In genomic region chr11:72589802-72590761, GRCh38 we compare ENCODE assay signal across 8 cellular contexts.
DNase-seq lines count a peak whose midpoint lies in the region; ATAC-seq and TF ChIP-seq lines count a peak whose summit lies in the region.

No MANE protein-coding gene starts in this region.

- ATAC-seq in activated CD4-positive, alpha-beta T cell treated with anti-CD3 and anti-CD28 coated beads for 36 hours = peak; percentile 34
- peak; percentile 24 for ATAC-seq in effector memory CD8-positive, alpha-beta T cell (replicated peaks)
- ATAC-seq in natural killer cell treated with Interleukin-12 subunit alpha and Interleukin-12 subunit beta and Interleukin-15 and Interleukin-18, amount 100 ng/mL, for 72 hours = peak; percentile 42 to 54
- ATAC-seq in aorta (ENCODE audit: low FRiP score) (no peak), GM18505 (IDR thresholded peaks at IDR 0.05; ENCODE audit: unreplicated experiment) (no peak)

- 4 to 6% methylated on average over 67 to 74 of the region's 74 CpGs for WGBS in aorta, 2 donors

- H3K4me1 Mint-ChIP-seq in HFFc6 (ENCODE audit: low read depth) = no peaks in the 10 kb centered on the region
- peaks cover 32% of the 10 kb centered on the region for H3K4me1 Mint-ChIP-seq in activated CD4-positive, alpha-beta T cell treated with anti-CD3 and anti-CD28 coated beads for 36 hours
- peaks cover 36 to 37% of the 10 kb centered on the region in 2 donors for H3K4me1 Mint-ChIP-seq in effector memory CD8-positive, alpha-beta T cell (ENCODE audit: low read depth in 2 of 2)
- H3K4me1 Mint-ChIP-seq in natural killer cell treated with Interleukin-12 subunit alpha and Interleukin-12 subunit beta and Interleukin-15 and Interleukin-18, amount 100 ng/mL, for 72 hours (ENCODE audit: low read depth in 2 of 2) = peaks cover 33 to 38% of the 10 kb centered on the region in 2 donors

- no peaks in the 10 kb centered on the region for H3K36me3 Mint-ChIP-seq in HFFc6 (ENCODE audit: low read depth)
- H3K36me3 Mint-ChIP-seq in activated CD4-positive, alpha-beta T cell treated with anti-CD3 and anti-CD28 coated beads for 36 hours (ENCODE audit: low read depth) = no peaks in the 10 kb centered on the region
- H3K36me3 Mint-ChIP-seq in effector memory CD8-positive, alpha-beta T cell (ENCODE audit: insufficient read depth) = no peaks in the 10 kb centered on the region
- H3K36me3 Mint-ChIP-seq in natural killer cell treated with Interleukin-12 subunit alpha and Interleukin-12 subunit beta and Interleukin-15 and Interleukin-18, amount 100 ng/mL, for 72 hours = no peaks in the 10 kb centered on the region

- H3K27ac Mint-ChIP-seq in HFFc6 = no peak overlapping the region
- no peak overlapping the region for H3K27ac Mint-ChIP-seq in activated CD4-positive, alpha-beta T cell treated with anti-CD3 and anti-CD28 coated beads for 36 hours
- H3K27ac Mint-ChIP-seq in effector memory CD8-positive, alpha-beta T cell = peak overlapping the region in 1 of 2 donors; percentile 11
- H3K27ac Mint-ChIP-seq in natural killer cell treated with Interleukin-12 subunit alpha and Interleukin-12 subunit beta and Interleukin-15 and Interleukin-18, amount 100 ng/mL, for 72 hours = no peak overlapping the region

- no peak overlapping the region for H3K4me3 Mint-ChIP-seq in HFFc6
- peak overlapping the region; percentile 49 for H3K4me3 Mint-ChIP-seq in activated CD4-positive, alpha-beta T cell treated with anti-CD3 and anti-CD28 coated beads for 36 hours
- H3K4me3 Mint-ChIP-seq in effector memory CD8-positive, alpha-beta T cell = peak overlapping the region; percentile 80 to 87
- H3K4me3 Mint-ChIP-seq in natural killer cell treated with Interleukin-12 subunit alpha and Interleukin-12 subunit beta and Interleukin-15 and Interleukin-18, amount 100 ng/mL, for 72 hours = peak overlapping the region; percentile 55

- peaks cover 70% of the 10 kb centered on the region for H3K27me3 Mint-ChIP-seq in HFFc6 (ENCODE audit: insufficient read depth)
- peaks cover 42% of the 10 kb centered on the region for H3K27me3 Mint-ChIP-seq in activated CD4-positive, alpha-beta T cell treated with anti-CD3 and anti-CD28 coated beads for 36 hours
- peaks cover 38 to 87% of the 10 kb centered on the region in 2 donors for H3K27me3 Mint-ChIP-seq in effector memory CD8-positive, alpha-beta T cell
- peaks cover 49 to 57% of the 10 kb centered on the region in 2 donors for H3K27me3 Mint-ChIP-seq in natural killer cell treated with Interleukin-12 subunit alpha and Interleukin-12 subunit beta and Interleukin-15 and Interleukin-18, amount 100 ng/mL, for 72 hours

- in situ Hi-C loops in ACHN (cut with HindIII; ENCODE audit: low pct_ligation_motif_present, low pct_unique_long_range_greater_than_20kb, low sequenced_read_pairs) = no loop called here

- CTCF ChIA-PET in activated CD4-positive, alpha-beta T cell treated with anti-CD3 and anti-CD28 coated beads for 36 hours (lab: Charles Lee) = interaction anchor here (0.6 to 9.2 kb wide), 7 partner anchors 25 to 205 kb away, joined by 3 to 74 read pairs (median 4); no protein-coding TSS in a partner anchor

- H3K36me3 ChIP-seq in aorta (ENCODE audit: control insufficient read depth in 1 of 2, insufficient read depth in 2 of 2, low read length in 1 of 2) = no peaks in the 10 kb centered on the region

- no peaks in the 10 kb centered on the region for H3K9me3 Mint-ChIP-seq in HFFc6
- no peaks in the 10 kb centered on the region for H3K9me3 Mint-ChIP-seq in activated CD4-positive, alpha-beta T cell treated with anti-CD3 and anti-CD28 coated beads for 36 hours (ENCODE audit: low read depth)
- H3K9me3 Mint-ChIP-seq in effector memory CD8-positive, alpha-beta T cell = no peaks in the 10 kb centered on the region
- no peaks in the 10 kb centered on the region for H3K9me3 Mint-ChIP-seq in natural killer cell treated with Interleukin-12 subunit alpha and Interleukin-12 subunit beta and Interleukin-15 and Interleukin-18, amount 100 ng/mL, for 72 hours

- H3K27ac ChIP-seq in aorta (ENCODE audit: low read depth in 1 of 2, low read length in 2 of 2) = no peak overlapping the region

- H3K9me3 ChIP-seq in aorta (ENCODE audit: control insufficient read depth, low read length) = no peaks in the 10 kb centered on the region

- TF ChIP-seq POLR2A in GM18505 (IDR thresholded peaks at IDR 0.05; ENCODE audit: borderline replicate concordance, extremely low read depth, insufficient read depth, insufficient read length) = no peak

- intact Hi-C loops in activated CD4-positive, alpha-beta T cell treated with anti-CD3 and anti-CD28 coated beads for 36 hours (cut with DNase I, micrococcal nuclease) = loop anchor here in 1 of 2 experiments (1.0 to 10.0 kb wide), 3 partner anchors 53 to 255 kb away; no protein-coding TSS in a partner anchor
- intact Hi-C loops in aorta (cut with DNase I) = no loop called here

- no peaks in the 10 kb centered on the region for H3K4me1 ChIP-seq in aorta (ENCODE audit: control insufficient read depth in 1 of 2, insufficient read depth in 2 of 2, low read length in 2 of 2)

- POLR2A ChIA-PET in activated CD4-positive, alpha-beta T cell treated with anti-CD3 and anti-CD28 coated beads for 36 hours (lab: Charles Lee) = no interaction called here

- TF ChIP-seq CTCF in HFFc6 (IDR thresholded peaks at IDR 0.05) = peak; percentile 66

- H3K27me3 ChIP-seq in aorta (ENCODE audit: control insufficient read depth in 1 of 2, insufficient read depth in 2 of 2, low read length in 1 of 2) = no peaks in the 10 kb centered on the region

- H3K4me3 ChIP-seq in aorta (ENCODE audit: low read length in 2 of 2) = no peak overlapping the region

- DNase-seq in ACHN (peak; percentile 55), HFFc6 (no peak), aorta (peak; percentile 58 to 79), NCI-H2196 (lab: John Stamatoyannopoulos, UW; ENCODE audit: unreplicated experiment) (no peak)
- DNase-seq in activated CD4-positive, alpha-beta T cell treated with anti-CD3 and anti-CD28 coated beads for 36 hours = peak; percentile 77
- DNase-seq in effector memory CD8-positive, alpha-beta T cell = peak in 2 of 3 experiments; percentile 29 to 41
- no peak for DNase-seq in natural killer cell treated with Interleukin-12 subunit alpha and Interleukin-12 subunit beta and Interleukin-15 and Interleukin-18, amount 100 ng/mL, for 72 hours (ENCODE audit: low spot score)

Comparison
In these comparisons a context has a peak if more than half of its experiments do, and no peak if none do; other contexts are left out.
1. DNase-seq: peak in ACHN (single experiment), activated CD4-positive, alpha-beta T cell treated with anti-CD3 and anti-CD28 coated beads for 36 hours (single experiment), effector memory CD8-positive, alpha-beta T cell (2 of 3) and aorta (2 of 2); none in HFFc6 (single experiment), natural killer cell treated with Interleukin-12 subunit alpha and Interleukin-12 subunit beta and Interleukin-15 and Interleukin-18, amount 100 ng/mL, for 72 hours (single experiment) and NCI-H2196 (single experiment).
2. ATAC-seq: peak in activated CD4-positive, alpha-beta T cell treated with anti-CD3 and anti-CD28 coated beads for 36 hours (single experiment), effector memory CD8-positive, alpha-beta T cell (single experiment) and natural killer cell treated with Interleukin-12 subunit alpha and Interleukin-12 subunit beta and Interleukin-15 and Interleukin-18, amount 100 ng/mL, for 72 hours (2 of 2); none in aorta (single experiment) and GM18505 (single experiment).